29 cellular contexts compared by ENCODE assay signal in genomic region chr16:8739989-8740704, GRCh38. TPM values are rescaled to one million over a fixed set of nuclear protein-coding genes. Genes with fewer than 3 reads are reported as not detected.
DNase-seq lines count a peak whose midpoint lies in the region; ATAC-seq and TF ChIP-seq lines count a peak whose summit lies in the region.
"Had no signal": no experiment of that assay in that cellular context is flagged by ENCODE, and none has a peak within 500 bp of the region (broad histone marks: within the 10 kb centered on the region; RNA-seq: fewer than 3 reads in every experiment).

No MANE protein-coding gene starts in this region.

- DNase-seq in heart right ventricle (no peak), Right ventricle myocardium inferior (ENCODE audit: missing footprints) (no peak), right lobe of liver (no peak), transverse colon (no peak), T-helper 9 cell (no peak), GM19238 (ENCODE audit: insufficient read length, low spot score) (no peak), DMS 273 (lab: John Stamatoyannopoulos, UW; ENCODE audit: unreplicated experiment) (no peak)
- DNase-seq: activated CD4-positive, alpha-beta T cell treated with anti-CD3 and anti-CD28 coated beads, Interleukin-2, amount 50 U/mL, for 4 hours; activated CD8-positive, alpha-beta memory T cell treated with anti-CD3 and anti-CD28 coated beads, Interleukin-2, amount 10 ng/mL, durations not matched to agents 7 days and 5 days; activated gamma-delta T cell treated with Interleukin-2 at 50 U/mL for 16 hours; activated naive CD8-positive, alpha-beta T cell treated with anti-CD3 and anti-CD28 coated beads, Interleukin-2, amount 10 ng/mL, durations not matched to agents 7 days and 5 days; activated T-cell treated with anti-CD3 and anti-CD28 coated beads, Interleukin-2, amount 50 U/mL, for 4 hours; aorta; CD8-positive, alpha-beta T cell; GOT3; KG1; mammary epithelial cell; NCI-H1417 treated with DMSO at 0.1 percent for 48 hours; ovary; retina; stimulated activated CD4-positive, alpha-beta T cell treated with anti-CD3 and anti-CD28 coated beads, Interleukin-12 subunit alpha, Interleukin-12 subunit beta, amount 100 ng/mL, for 4 hours; stimulated activated CD4-positive, alpha-beta T cell treated with anti-CD3 and anti-CD28 coated beads, Interleukin-2, amount 100 ng/mL, for 48 hours; stimulated activated naive CD8-positive, alpha-beta T cell treated with anti-CD3 and anti-CD28 coated beads, Interleukin-15, amount 100 ng/mL, for 72 hours; T-helper 1 cell had no signal

- TF ChIP-seq CTCF in heart right ventricle (IDR thresholded peaks at IDR 0.05): no peak
- no peak for TF ChIP-seq CTCF in right lobe of liver (IDR thresholded peaks at IDR 0.05)
- TF ChIP-seq CTCF in transverse colon (IDR thresholded peaks at IDR 0.05): no peak

- in situ Hi-C loops in transverse colon (cut with MboI; ENCODE audit: low pct_ligation_motif_present in 1 of 4, low pct_unique_long_range_greater_than_20kb in 1 of 4, low sequenced_read_pairs in 3 of 4): no loop called here

- TF ChIP-seq POLR2A in right lobe of liver (IDR thresholded peaks at IDR 0.05): no peak
- TF ChIP-seq POLR2A in transverse colon (IDR thresholded peaks at IDR 0.05): no peak

- H3K36me3 ChIP-seq in heart right ventricle (no peaks in the 10 kb centered on the region), duodenal mucosa (ENCODE audit: control insufficient read depth in 1 of 2, insufficient read depth in 2 of 2, low read length in 2 of 2) (peaks cover 0 to 7% of the 10 kb centered on the region in 2 donors), right lobe of liver (no peaks in the 10 kb centered on the region), transverse colon (no peaks in the 10 kb centered on the region)
- H3K36me3 ChIP-seq: ovary had no signal

- H3K4me3 ChIP-seq in heart right ventricle (no peak overlapping the region), duodenal mucosa (ENCODE audit: low read depth in 1 of 2, low read length in 2 of 2) (peak overlapping the region in 1 of 2 donors; percentile 13), right lobe of liver (peak overlapping the region in 2 of 3 donors; percentile 19 to 32), transverse colon (no peak overlapping the region)
- H3K4me3 ChIP-seq: ovary, SK-N-MC, tibial artery had no signal

- peak in 5 of 8 donors; percentile 13 to 36 (median 31) for ATAC-seq in heart right ventricle
- ATAC-seq in Right ventricle myocardium inferior: no peak
- ATAC-seq in right lobe of liver: peak; percentile 45 to 53 (median 50)
- ATAC-seq: activated CD4-positive, CD25-positive, alpha-beta regulatory T cell treated with anti-CD3 and anti-CD28 coated beads, Interleukin-2, amount 50 U/mL, for 24 hours; activated CD8-positive, alpha-beta memory T cell treated with anti-CD3 and anti-CD28 coated beads, Interleukin-2, amount 10 ng/mL, durations not matched to agents 7 days and 5 days; activated T-cell treated with anti-CD3 and anti-CD28 coated beads, Interleukin-2, amount 50 U/mL, for 4 hours; CD8-positive, alpha-beta T cell; esophagus mucosa; stimulated activated naive CD8-positive, alpha-beta T cell treated with anti-CD3 and anti-CD28 coated beads, Interleukin-15, amount 100 ng/mL, for 72 hours had no signal

- no peak for TF ChIP-seq EP300 in transverse colon (IDR thresholded peaks at IDR 0.05; ENCODE audit: low read depth)

- peak overlapping the region in 8 of 10 donors; percentile 9 to 79 (median 55) for H3K27ac ChIP-seq in heart right ventricle
- H3K27ac ChIP-seq in duodenal mucosa (ENCODE audit: low read depth, low read length): peak overlapping the region; percentile 22
- H3K27ac ChIP-seq in right lobe of liver: peak overlapping the region; percentile 83 to 95 (median 88)
- peak overlapping the region; percentile 20 to 33 (median 28) for H3K27ac ChIP-seq in transverse colon
- H3K27ac ChIP-seq: ovary, SK-N-MC, tibial artery had no signal

- H3K4me1 ChIP-seq in heart right ventricle (peaks cover 0 to 28% (median 20%) of the 10 kb centered on the region in 9 donors), duodenal mucosa (ENCODE audit: control insufficient read depth in 1 of 2, insufficient read depth in 2 of 2, low read length in 2 of 2) (peaks cover 11 to 18% of the 10 kb centered on the region in 2 donors), right lobe of liver (peaks cover 0 to 36% (median 10%) of the 10 kb centered on the region in 4 donors), transverse colon (peaks cover 0 to 21% (median 8%) of the 10 kb centered on the region in 4 donors)

- H3K27me3 ChIP-seq in heart right ventricle: no peaks in the 10 kb centered on the region
- no peaks in the 10 kb centered on the region for H3K27me3 ChIP-seq in duodenal mucosa (ENCODE audit: control insufficient read depth in 1 of 2, insufficient read depth in 2 of 2, low read length in 2 of 2)
- no peaks in the 10 kb centered on the region for H3K27me3 ChIP-seq in right lobe of liver
- H3K27me3 ChIP-seq in transverse colon: no peaks in the 10 kb centered on the region
- H3K27me3 ChIP-seq: ovary, tibial artery had no signal

- WGBS in heart right ventricle, 2 donors: 75 to 79% methylated on average over 13 of the region's 13 CpGs
- 26% methylated on average over 9 of the region's 13 CpGs for WGBS in right lobe of liver (ENCODE audit: insufficient coverage, low coverage, low lambda C conversion rate, missing lambda C conversion rate)
- WGBS in transverse colon (ENCODE audit: low coverage in 1 of 2), 2 donors: 44 to 80% methylated on average over 3 to 13 of the region's 13 CpGs

- no peak overlapping the region for H3K9ac ChIP-seq in duodenal mucosa (ENCODE audit: low read depth in 1 of 2, low read length in 2 of 2)

- intact Hi-C loops in heart right ventricle (cut with DNase I) (loop anchor here in 2 of 10 donors (10.0 kb wide), 1 partner anchor 55 kb away; no protein-coding TSS in a partner anchor), Right ventricle myocardium inferior (cut with DNase I) (loop anchor here (5.0 kb wide), 1 partner anchor 53 kb away; no protein-coding TSS in a partner anchor), right lobe of liver (cut with DNase I) (no loop called here), transverse colon (cut with DNase I; ENCODE audit: low total_unique reads) (no loop called here)

- H3K9me3 ChIP-seq in heart right ventricle (peaks cover 0 to 6% (median 0%) of the 10 kb centered on the region in 11 donors), duodenal mucosa (ENCODE audit: control insufficient read depth in 1 of 2, low read length in 2 of 2) (peaks cover 0 to 2% of the 10 kb centered on the region in 2 donors), right lobe of liver (no peaks in the 10 kb centered on the region), transverse colon (no peaks in the 10 kb centered on the region)
- H3K9me3 ChIP-seq: ovary, tibial artery had no signal

RNA-seq across cellular contexts. Expression of gene TMEM186, which starts 57.3 kb away (rescaled TPM):
- 10 to 100 TPM in 9 of 10 donors, 1 to 10 TPM in 1; 9.5 to 15.1 (median 13.9) TPM for total RNA-seq in heart right ventricle
- polyA plus RNA-seq in heart right ventricle: 10 to 100 TPM in 1 of 2 donors, 1 to 10 TPM in 1; 7.5 to 15.0 TPM
- total RNA-seq in Right ventricle myocardium inferior: 13.8 TPM
- total RNA-seq in right lobe of liver: 1 to 10 TPM; 5.0 to 9.4 (median 6.9) TPM
- 10 to 100 TPM in 1 of 4 donors, 1 to 10 TPM in 2, not detected in 1; 1.8 to 10.3 (median 9.7) TPM for total RNA-seq in transverse colon

RNA-seq across cellular contexts. Expression of gene PMM2, which starts 57.5 kb away (rescaled TPM):
- total RNA-seq in heart right ventricle (10 to 100 TPM; 11.5 to 25.9 (median 13.9) TPM), Right ventricle myocardium inferior (15.9 TPM), right lobe of liver (10 to 100 TPM; 18.6 to 47.8 (median 39.0) TPM), transverse colon (100 to 1,000 TPM in 1 of 4 donors, 10 to 100 TPM in 3; 26.2 to 114 (median 58.5) TPM)
- polyA plus RNA-seq in heart right ventricle: 10 to 100 TPM in 1 of 2 donors, 1 to 10 TPM in 1; 9.4 to 24.6 TPM

Comparison
In these comparisons a context has a peak if more than half of its experiments do, and no peak if none do; other contexts are left out.
1. H3K27ac ChIP-seq: peak in every context shown above with its lines; median percentile 88 in right lobe of liver; 55 in heart right ventricle; 28 in transverse colon; 22 in duodenal mucosa.
2. H3K4me3 ChIP-seq: peak in right lobe of liver (2 of 3); none in heart right ventricle (0 of 10) and transverse colon (0 of 4).